14 cellular contexts compared by ENCODE assay signal in genomic region chr18:58611471-58612131, GRCh38. TPM values are rescaled to one million over a fixed set of nuclear protein-coding genes. Genes with fewer than 3 reads are reported as not detected.
DNase-seq lines count a peak whose midpoint lies in the region; ATAC-seq and TF ChIP-seq lines count a peak whose summit lies in the region.
"Had no signal": no experiment of that assay in that cellular context is flagged by ENCODE, and none has a peak within 500 bp of the region (broad histone marks: within the 10 kb centered on the region; RNA-seq: fewer than 3 reads in every experiment).

No MANE protein-coding gene starts in this region.

- DNase-seq in AG09309 (ENCODE audit: low read depth) = peak; percentile 21
- peak; percentile 63 for DNase-seq in HK-2 (ENCODE audit: unreplicated experiment)
- DNase-seq in astrocyte of the cerebellum (ENCODE audit: low read depth) = peak; percentile 45
- DNase-seq in kidney glomerular epithelial cell (lab: John Stamatoyannopoulos, UW) = peak; percentile 98
- DNase-seq: activated T-cell treated with anti-CD3 and anti-CD28 coated beads, Interleukin-2, amount 50 U/mL, for 4 hours; cortex of kidney; NCI-H1092; T-helper 9 cell had no signal

- TF ChIP-seq POLR2A in gastroesophageal sphincter (IDR thresholded peaks at IDR 0.05) = no peak

- no peak overlapping the region for H3K27ac ChIP-seq in gastroesophageal sphincter
- H3K27ac ChIP-seq: C4-2B had no signal

- ATAC-seq in HG03378 (IDR thresholded peaks at IDR 0.05; ENCODE audit: unreplicated experiment) (no peak), GM21717 (IDR thresholded peaks at IDR 0.05; ENCODE audit: unreplicated experiment) (no peak), HG03175 (IDR thresholded peaks at IDR 0.05; ENCODE audit: unreplicated experiment) (no peak), gastroesophageal sphincter (no peak)
- ATAC-seq: activated T-cell treated with anti-CD3 and anti-CD28 coated beads, Interleukin-2, amount 50 U/mL, for 4 hours; natural killer cell treated with Interleukin-12 subunit alpha and Interleukin-12 subunit beta and Interleukin-15 and Interleukin-18, amount 100 ng/mL, for 72 hours had no signal

- H3K4me1 ChIP-seq in gastroesophageal sphincter = no peaks in the 10 kb centered on the region

- TF ChIP-seq CTCF in AG09309 (IDR thresholded peaks at IDR 0.05; ENCODE audit: control insufficient read depth, insufficient read depth, low read depth, low read length, missing control alignments) (no peak), astrocyte of the cerebellum (IDR thresholded peaks at IDR 0.05; ENCODE audit: low read depth, low read length, missing control alignments) (no peak), gastroesophageal sphincter (IDR thresholded peaks at IDR 0.05) (no peak)

- H3K27me3 ChIP-seq in gastroesophageal sphincter = no peaks in the 10 kb centered on the region

- TF ChIP-seq EP300 in gastroesophageal sphincter (IDR thresholded peaks at IDR 0.05) = no peak

- in situ Hi-C loops in astrocyte of the cerebellum (cut with HindIII; ENCODE audit: low sequenced_read_pairs) = no loop called here

- H3K9me3 ChIP-seq in gastroesophageal sphincter = no peaks in the 10 kb centered on the region

- H3K36me3 ChIP-seq in gastroesophageal sphincter = no peaks in the 10 kb centered on the region

- H3K4me3 ChIP-seq in AG09309 (ENCODE audit: control insufficient read depth, low read depth, low read length) (no peak overlapping the region), astrocyte of the cerebellum (ENCODE audit: low read depth, low read length) (no peak overlapping the region), gastroesophageal sphincter (no peak overlapping the region)

- 53 to 55% methylated on average over 9 to 11 of the region's 12 CpGs for WGBS in gastroesophageal sphincter (ENCODE audit: low coverage in 1 of 2), 2 donors

RNA-seq across cellular contexts. Expression of gene ALPK2, which starts 17.3 kb away (rescaled TPM):
- under 1 TPM in 2 of 4 donors, not detected in 2; 0.08 to 0.54 TPM for total RNA-seq in gastroesophageal sphincter

RNA-seq across cellular contexts. Expression of gene MALT1, which starts 59.7 kb away (rescaled TPM):
- 10 to 100 TPM; 19.4 to 26.6 (median 24.1) TPM for total RNA-seq in gastroesophageal sphincter

Comparison
In these comparisons a context has a peak if more than half of its experiments do, and no peak if none do; other contexts are left out.
1. DNase-seq: peak in every context shown above with its lines; median percentile 98 in kidney glomerular epithelial cell; 63 in HK-2; 45 in astrocyte of the cerebellum; 21 in AG09309.